In genomic region chr1:65980241-65980640, GRCh38 we compare ENCODE assay signal across 24 cellular contexts.
"Had no signal": no experiment of that assay in that cellular context is flagged by ENCODE, and none has a peak within 500 bp of the region (broad histone marks: within the 10 kb centered on the region; RNA-seq: fewer than 3 reads in every experiment).

No MANE protein-coding gene starts in this region.

- FAIRE-seq: K562 had no signal

- H3K4me1 ChIP-seq: ascending aorta had no signal

- H3K4me3 ChIP-seq: ascending aorta, body of pancreas, K562 had no signal

- H3K4me3 Mint-ChIP-seq: activated CD8-positive, alpha-beta memory T cell treated with anti-CD3 and anti-CD28 coated beads, Interleukin-2, amount 10 ng/mL, durations not matched to agents 7 days and 5 days; activated naive CD4-positive, alpha-beta T cell treated with anti-CD3 and anti-CD28 coated beads, Interleukin-2, amount 50 U/mL, for 24 hours; activated T-cell treated with anti-CD3 and anti-CD28 coated beads, Interleukin-2, amount 50 U/mL, for 24 hours; activated T-helper 1 cell treated with anti-CD3 and anti-CD28 coated beads, Interleukin-12 subunit alpha, Interleukin-12 subunit beta, Interleukin-2, Interleukin-4 antibody, amounts not matched to agents 30 ng/mL and 10 ng/mL and 1 ng/mL, durations not matched to agents 14 hours and 24 hours and 36 hours; T-helper 17 cell; WTC11 had no signal

- DNase-seq: activated CD4-positive, alpha-beta T cell treated with anti-CD3 and anti-CD28 coated beads for 48 hours; activated CD4-positive, alpha-beta T cell treated with anti-CD3 and anti-CD28 coated beads, Interleukin-2, amount 50 U/mL, for 4 hours; activated CD4-positive, CD25-positive, alpha-beta regulatory T cell treated with anti-CD3 and anti-CD28 coated beads, Interleukin-2, amount 50 U/mL, for 72 hours; activated CD8-positive, alpha-beta memory T cell treated with anti-CD3 and anti-CD28 coated beads, Interleukin-2, amount 10 ng/mL, durations not matched to agents 7 days and 5 days; activated effector memory CD4-positive, alpha-beta T cell treated with Interleukin-2 at 50 U/mL for 16 hours; activated naive CD4-positive, alpha-beta T cell; activated T-cell treated with anti-CD3 and anti-CD28 coated beads, Interleukin-2, amount 50 U/mL, for 24 hours; body of pancreas; Kasumi-1; NCI-H1048; NCI-H1417; NCI-H1930; NCI-H2171; NCI-H226; NCI-H526; NCI-H774; SIG-M5; T-helper 17 cell; T-helper 9 cell had no signal

- H3K27me3 ChIP-seq: ascending aorta, body of pancreas had no signal

- H3K36me3 ChIP-seq: ascending aorta had no signal

- H3K36me3 Mint-ChIP-seq: activated CD8-positive, alpha-beta memory T cell treated with anti-CD3 and anti-CD28 coated beads, Interleukin-2, amount 10 ng/mL, durations not matched to agents 7 days and 5 days had no signal

- H3K4me1 Mint-ChIP-seq: activated CD8-positive, alpha-beta memory T cell treated with anti-CD3 and anti-CD28 coated beads, Interleukin-2, amount 10 ng/mL, durations not matched to agents 7 days and 5 days; activated naive CD4-positive, alpha-beta T cell treated with anti-CD3 and anti-CD28 coated beads, Interleukin-2, amount 50 U/mL, for 24 hours; T-helper 17 cell; WTC11 had no signal

- H3K27ac Mint-ChIP-seq: activated CD8-positive, alpha-beta memory T cell treated with anti-CD3 and anti-CD28 coated beads, Interleukin-2, amount 10 ng/mL, durations not matched to agents 7 days and 5 days; activated naive CD4-positive, alpha-beta T cell treated with anti-CD3 and anti-CD28 coated beads, Interleukin-2, amount 50 U/mL, for 24 hours; activated T-cell treated with anti-CD3 and anti-CD28 coated beads, Interleukin-2, amount 50 U/mL, for 24 hours; activated T-helper 1 cell treated with anti-CD3 and anti-CD28 coated beads, Interleukin-12 subunit alpha, Interleukin-12 subunit beta, Interleukin-2, Interleukin-4 antibody, amounts not matched to agents 30 ng/mL and 10 ng/mL and 1 ng/mL, durations not matched to agents 14 hours and 24 hours and 36 hours; T-helper 17 cell; WTC11 had no signal

- ATAC-seq: activated CD8-positive, alpha-beta memory T cell treated with anti-CD3 and anti-CD28 coated beads, Interleukin-2, amount 10 ng/mL, durations not matched to agents 7 days and 5 days; body of pancreas; K562; T-helper 17 cell; WTC11 had no signal

- H3K27ac ChIP-seq: ascending aorta had no signal
